3 cellular contexts compared by ENCODE assay signal in genomic region chr1:214255509-214255908, GRCh38.
TF ChIP-seq lines count a peak whose summit lies in the region.

No MANE protein-coding gene starts in this region.

TF ChIP-seq in HEK293, 187 proteins besides CTCF, POLR2A, EP300 and RAD21:
- TF ChIP-seq ZNF433 (tag by site-specific recombination; IDR thresholded peaks at IDR 0.05; ENCODE audit: low read depth): no peak
- no peak for TF ChIP-seq ZBTB6 (tag by site-specific recombination; IDR thresholded peaks at IDR 0.05)
- peak; percentile 49; the same call in 1 of the 2 replicates for TF ChIP-seq ZNF280D (tag by site-specific recombination; IDR thresholded peaks at IDR 0.05)
- TF ChIP-seq SETDB1 (IDR thresholded peaks at IDR 0.05; ENCODE audit: insufficient read length, low read length): peak; percentile 68
- peak; percentile 35; the same call in 1 of the 2 replicates for TF ChIP-seq ZNF580 (tag by site-specific recombination; IDR thresholded peaks at IDR 0.05)
- peak; percentile 82 for TF ChIP-seq ZNF121 (tag by site-specific recombination; IDR thresholded peaks at IDR 0.05)

TF ChIP-seq in K562, 482 proteins besides CTCF, POLR2A, EP300 and RAD21:
- no peak for TF ChIP-seq SOX6 (IDR thresholded peaks at IDR 0.05)
- no peak for TF ChIP-seq MCM7 (IDR thresholded peaks at IDR 0.05)
- TF ChIP-seq ZNF121 (CRISPR knock-in tag; conservative IDR thresholded peaks at IDR 0.05): peak; percentile 72
- no peak for TF ChIP-seq ESRRB (CRISPR knock-in tag; IDR thresholded peaks at IDR 0.05; ENCODE audit: borderline replicate concordance)
- TF ChIP-seq, protein P1, sequence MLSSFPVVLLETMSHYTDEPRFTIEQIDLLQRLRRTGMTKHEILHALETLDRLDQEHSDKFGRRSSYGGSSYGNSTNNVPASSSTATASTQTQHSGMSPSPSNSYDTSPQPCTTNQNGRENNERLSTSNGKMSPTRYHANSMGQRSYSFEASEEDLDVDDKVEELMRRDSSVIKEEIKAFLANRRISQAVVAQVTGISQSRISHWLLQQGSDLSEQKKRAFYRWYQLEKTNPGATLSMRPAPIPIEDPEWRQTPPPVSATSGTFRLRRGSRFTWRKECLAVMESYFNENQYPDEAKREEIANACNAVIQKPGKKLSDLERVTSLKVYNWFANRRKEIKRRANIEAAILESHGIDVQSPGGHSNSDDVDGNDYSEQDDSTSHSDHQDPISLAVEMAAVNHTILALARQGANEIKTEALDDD (IDR thresholded peaks at IDR 0.05): no peak

TF ChIP-seq in H1, 55 proteins besides CTCF, POLR2A, EP300 and RAD21:
- TF ChIP-seq TBP (IDR thresholded peaks at IDR 0.05; ENCODE audit: low read depth, low read length): no peak
- peak; percentile 59 for TF ChIP-seq KDM1A (IDR thresholded peaks at IDR 0.05; ENCODE audit: borderline replicate concordance, low read length)
- no peak for TF ChIP-seq SRF (IDR thresholded peaks at IDR 0.05; ENCODE audit: low read depth, low read length)
- TF ChIP-seq JUND (IDR thresholded peaks at IDR 0.05; ENCODE audit: low read length): no peak
- no peak for TF ChIP-seq CEBPB (IDR thresholded peaks at IDR 0.05; ENCODE audit: low read depth, low read length)
- no peak for TF ChIP-seq NANOG (IDR thresholded peaks at IDR 0.05; ENCODE audit: insufficient read depth, low read depth, low read length, poor library complexity, severe bottlenecking)
- no peak for TF ChIP-seq TEAD4 (IDR thresholded peaks at IDR 0.05; ENCODE audit: low read depth, low read length)
TF ChIP-seq in H1: peak in this region for 1.
